In the genomic region with DNA sequence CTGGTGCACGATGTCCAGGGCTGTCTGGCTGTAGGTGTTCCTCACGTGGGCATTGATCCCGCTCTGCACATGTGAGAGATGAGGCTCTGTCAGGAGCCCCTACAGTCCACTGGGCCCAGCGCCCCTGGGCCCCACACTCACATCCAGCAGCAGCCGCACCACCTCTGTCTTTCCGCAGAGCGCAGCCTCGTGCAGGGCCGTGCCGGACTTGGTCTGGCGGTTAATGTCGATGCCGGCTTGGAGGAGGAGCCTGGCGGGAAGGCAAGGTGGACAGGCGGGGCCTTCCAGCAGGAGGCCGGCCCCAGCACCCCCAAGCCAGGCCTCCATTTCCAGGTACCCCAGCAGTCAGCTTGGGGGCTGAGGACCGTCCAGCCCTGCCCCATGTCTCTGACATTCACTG, we compare ENCODE assay signal across 2 cellular contexts.
TF ChIP-seq lines count a peak whose summit lies in the region.

No MANE protein-coding gene starts in this region.

TF ChIP-seq in IMR-90, 13 proteins besides CTCF, POLR2A, EP300 and RAD21:
- no peak for TF ChIP-seq MAFK (IDR thresholded peaks at IDR 0.05; ENCODE audit: low read depth, low read length)
- no peak for TF ChIP-seq CHD1 (IDR thresholded peaks at IDR 0.05; ENCODE audit: low read depth, low read length)
- TF ChIP-seq CEBPB (IDR thresholded peaks at IDR 0.05; ENCODE audit: low read depth, low read length), result no peak
- no peak for TF ChIP-seq NFE2L2 (IDR thresholded peaks at IDR 0.05; ENCODE audit: low read depth, low read length)
TF ChIP-seq in IMR-90: peak in this region for 0.

TF ChIP-seq in H1, 55 proteins besides CTCF, POLR2A, EP300 and RAD21:
- TF ChIP-seq TEAD4 (IDR thresholded peaks at IDR 0.05; ENCODE audit: low read depth, low read length) (no peak), RFX5 (IDR thresholded peaks at IDR 0.05; ENCODE audit: borderline replicate concordance, low read depth, low read length) (no peak), ZNF274 (IDR thresholded peaks at IDR 0.05; ENCODE audit: borderline replicate concordance, extremely low read depth, low read length) (no peak), CBX5 (IDR thresholded peaks at IDR 0.05; ENCODE audit: low read depth, low read length) (no peak), SIN3A (conservative IDR thresholded peaks at IDR 0.05 in 1 of 2, IDR thresholded peaks at IDR 0.05 in 1 of 2; ENCODE audit: low read depth in 1 of 2, low read length in 2 of 2) (no peak), POLR2AphosphoS5 (IDR thresholded peaks at IDR 0.05; ENCODE audit: low read depth, low read length) (no peak), KDM1A (IDR thresholded peaks at IDR 0.05; ENCODE audit: borderline replicate concordance, low read length) (no peak), TCF12 (IDR thresholded peaks at IDR 0.05; ENCODE audit: low read depth, low read length) (no peak), JUND (IDR thresholded peaks at IDR 0.05; ENCODE audit: low read length) (no peak), RXRA (IDR thresholded peaks at IDR 0.05; ENCODE audit: insufficient read depth, low read depth, low read length) (no peak), SIX5 (IDR thresholded peaks at IDR 0.05; ENCODE audit: low read depth, low read length) (no peak)
